Comparison of ENCODE assay signal across 1 cellular context in genomic region chr6:113997106-113997505, GRCh38.
TF ChIP-seq lines count a peak whose summit lies in the region.

No MANE protein-coding gene starts in this region.

TF ChIP-seq in HCT116, 20 proteins besides CTCF, POLR2A, EP300 and RAD21 (continued from another document):
- no peak for TF ChIP-seq YY1 (IDR thresholded peaks at IDR 0.05; ENCODE audit: extremely low read depth, insufficient replicate concordance, low read depth, low read length)
